Comparison of ENCODE assay signal across 15 cellular contexts in genomic region chr17:78719630-78720298, GRCh38.
A peak's percentile ranks its signal among the peaks of the same experiment; 100 is the strongest.
DNase-seq lines count a peak whose midpoint lies in the region; ATAC-seq and TF ChIP-seq lines count a peak whose summit lies in the region.
"Had no signal": no experiment of that assay in that cellular context is flagged by ENCODE, and none has a peak within 500 bp of the region (broad histone marks: within the 10 kb centered on the region; RNA-seq: fewer than 3 reads in every experiment).

No MANE protein-coding gene starts in this region.

- H3K4me2 ChIP-seq in neural cell (ENCODE audit: low read length): peak overlapping the region; percentile 47

- H3K27me3 Mint-ChIP-seq in IgD-negative memory B cell: no peaks in the 10 kb centered on the region

- no peak for TF ChIP-seq RAD21 in neural cell (conservative IDR thresholded peaks at IDR 0.05)

- H3K4me3 ChIP-seq in neural cell (ENCODE audit: low read length) (peak overlapping the region; percentile 82), sigmoid colon (no peak overlapping the region)
- H3K4me3 ChIP-seq: skin epidermis had no signal

- no peaks in the 10 kb centered on the region for H4K20me1 ChIP-seq in neural cell (ENCODE audit: insufficient read depth)

- H3K27ac ChIP-seq in neural cell (ENCODE audit: low read length): no peak overlapping the region
- H3K27ac ChIP-seq in sigmoid colon: peak overlapping the region in 2 of 4 donors; percentile 11 to 81
- H3K27ac ChIP-seq: brain microvascular endothelial cell, skin epidermis had no signal

- peaks cover 0 to 94% (median 84%) of the 10 kb centered on the region in 4 donors for H3K4me1 ChIP-seq in sigmoid colon

- H3K36me3 Mint-ChIP-seq in IgD-negative memory B cell: no peaks in the 10 kb centered on the region

- H3K9me2 ChIP-seq in neural cell (ENCODE audit: insufficient read depth, low read length): no peaks in the 10 kb centered on the region

- no peak overlapping the region for H3K9ac ChIP-seq in neural cell (ENCODE audit: low read length)

- in situ Hi-C loops in GM13976 (cut with MboI; ENCODE audit: low sequenced_read_pairs, unreplicated experiment): no loop called here

- 61 to 66% methylated on average over 4 of the region's 4 CpGs for WGBS in sigmoid colon, 2 donors

- no peak overlapping the region for H2AFZ ChIP-seq in neural cell (ENCODE audit: low read depth, low read length)

- peak; percentile 73 to 77 for ATAC-seq in activated CD4-positive, CD25-positive, alpha-beta regulatory T cell treated with anti-CD3 and anti-CD28 coated beads, Interleukin-2, amount 50 U/mL, for 24 hours
- ATAC-seq: left cardiac atrium had no signal

- no peaks in the 10 kb centered on the region for H3F3A ChIP-seq in neural cell (ENCODE audit: insufficient read depth, low read length, poor library complexity, severe bottlenecking)

- no peak for TF ChIP-seq EP300 in neural cell (conservative IDR thresholded peaks at IDR 0.05; ENCODE audit: poor library complexity, severe bottlenecking)
- no peak for TF ChIP-seq EP300 in sigmoid colon (IDR thresholded peaks at IDR 0.05)

- TF ChIP-seq CTCF in neural cell (IDR thresholded peaks at IDR 0.05; ENCODE audit: poor library complexity, severe bottlenecking) (no peak), sigmoid colon (IDR thresholded peaks at IDR 0.05) (no peak), GM13976 (IDR thresholded peaks at IDR 0.05; ENCODE audit: borderline replicate concordance, control extremely low read depth, extremely low read depth, insufficient read depth, missing control alignments) (no peak)

- no peaks in the 10 kb centered on the region for H3K27me3 ChIP-seq in neural cell (ENCODE audit: insufficient read depth, low read depth, low read length)
- no peaks in the 10 kb centered on the region for H3K27me3 ChIP-seq in sigmoid colon
- H3K27me3 ChIP-seq: brain microvascular endothelial cell had no signal

- peaks cover 77% of the 10 kb centered on the region for H3K79me2 ChIP-seq in neural cell (replicated peaks; ENCODE audit: insufficient read depth, low read length)

- no peaks in the 10 kb centered on the region for H3K9me3 ChIP-seq in neural cell (ENCODE audit: low read length)
- no peaks in the 10 kb centered on the region for H3K9me3 ChIP-seq in sigmoid colon

- peak overlapping the region; percentile 9 to 94 (median 64) for H3K4me3 Mint-ChIP-seq in IgD-negative memory B cell
- H3K4me3 Mint-ChIP-seq: nephron progenitor cell had no signal

- H3K36me3 ChIP-seq in neural cell (ENCODE audit: insufficient read depth, low read length) (no peaks in the 10 kb centered on the region), sigmoid colon (no peaks in the 10 kb centered on the region)
- H3K36me3 ChIP-seq: brain microvascular endothelial cell had no signal

- peak overlapping the region; percentile 67 to 92 (median 80) for H3K27ac Mint-ChIP-seq in IgD-negative memory B cell
- H3K27ac Mint-ChIP-seq: nephron progenitor cell had no signal

- no peak for TF ChIP-seq POLR2A in sigmoid colon (IDR thresholded peaks at IDR 0.05)

- intact Hi-C loops in sigmoid colon (cut with DNase I): loop anchor here (5.0 kb wide), 1 partner anchor 63 kb away; the partner anchor contains the start of gene CYTH1

- peaks cover 68 to 91% (median 82%) of the 10 kb centered on the region in 3 donors for H3K4me1 Mint-ChIP-seq in IgD-negative memory B cell

- DNase-seq in activated CD4-positive, CD25-positive, alpha-beta regulatory T cell (lab: John Stamatoyannopoulos, UW): no peak
- DNase-seq in activated naive CD4-positive, alpha-beta T cell treated with anti-CD3 and anti-CD28 coated beads, Interleukin-2, amount 50 U/mL, for 16 hours: peak; percentile 50
- no peak for DNase-seq in sigmoid colon
- no peak for DNase-seq in GM13976 (ENCODE audit: low spot score)
- no peak for DNase-seq in NCI-H226
- DNase-seq: ACHN, brain microvascular endothelial cell, DMS79, left cardiac atrium, NCI-H1694 treated with DMSO at 0.1 percent for 48 hours, nephron progenitor cell had no signal

- no peaks in the 10 kb centered on the region for H3K9me3 Mint-ChIP-seq in IgD-negative memory B cell
- H3K9me3 Mint-ChIP-seq: nephron progenitor cell had no signal

TF ChIP-seq in neural cell, 6 proteins besides CTCF, POLR2A, EP300 and RAD21:
- TF ChIP-seq SMC3 (conservative IDR thresholded peaks at IDR 0.05; ENCODE audit: poor library complexity): no peak
- no peak for TF ChIP-seq POLR2AphosphoS5 (IDR thresholded peaks at IDR 0.05)
- no peak for TF ChIP-seq MXI1 (conservative IDR thresholded peaks at IDR 0.05; ENCODE audit: poor library complexity, severe bottlenecking)
- no peak for TF ChIP-seq EZH2 (IDR thresholded peaks at IDR 0.05; ENCODE audit: borderline replicate concordance, insufficient read depth, low read length, poor library complexity, severe bottlenecking)
- TF ChIP-seq REST (IDR thresholded peaks at IDR 0.05; ENCODE audit: borderline replicate concordance): no peak
- TF ChIP-seq TAF1 (IDR thresholded peaks at IDR 0.05; ENCODE audit: low read depth): no peak
